Comparison of ENCODE assay signal across 14 cellular contexts in genomic region chr7:142812437-142813215, GRCh38. TPM values are rescaled to one million over a fixed set of nuclear protein-coding genes. Genes with fewer than 3 reads are reported as not detected.
A peak's percentile ranks its signal among the peaks of the same experiment; 100 is the strongest.
DNase-seq lines count a peak whose midpoint lies in the region; ATAC-seq and TF ChIP-seq lines count a peak whose summit lies in the region.
"Had no signal": no experiment of that assay in that cellular context is flagged by ENCODE, and none has a peak within 500 bp of the region (broad histone marks: within the 10 kb centered on the region; RNA-seq: fewer than 3 reads in every experiment).

No MANE protein-coding gene starts in this region.

- H3K4me3 Mint-ChIP-seq in activated T-helper 1 cell treated with anti-CD3 and anti-CD28 coated beads, Interleukin-12 subunit alpha, Interleukin-12 subunit beta, Interleukin-2, Interleukin-4 antibody, amounts not matched to agents 30 ng/mL and 10 ng/mL and 1 ng/mL, durations not matched to agents 14 hours and 24 hours and 36 hours, result peak overlapping the region; percentile 55

- H3K9me3 ChIP-seq in SK-N-SH (no peaks in the 10 kb centered on the region), trophoblast cell (ENCODE audit: insufficient read depth, low read depth, low read length) (peaks cover 1% of the 10 kb centered on the region)
- H3K9me3 ChIP-seq: MG63, tibial artery had no signal

- H4K8ac ChIP-seq in trophoblast cell (ENCODE audit: low read depth, low read length), result peak overlapping the region; percentile 17

- H3K27ac ChIP-seq in SK-N-SH (ENCODE audit: low read depth in 2 of 2, low read length in 1 of 2) (peak overlapping the region in 1 of 2 experiments; percentile 56; a peak in 2 of 4 replicates), trophoblast cell (ENCODE audit: low read depth, low read length) (peak overlapping the region; percentile 93)
- H3K27ac ChIP-seq: tibial artery had no signal

- peak overlapping the region; percentile 34 for H3K18ac ChIP-seq in trophoblast cell (ENCODE audit: low read length)

- CTCF ChIA-PET in SK-N-SH (lab: Yijun Ruan, JAX), result interaction anchor here (0.7 to 10.1 kb wide), 15 partner anchors 8 to 316 kb away, joined by 3 to 163 read pairs (median 14); partner anchors contain the start of gene EPHB6

- no peak overlapping the region for H2AK5ac ChIP-seq in trophoblast cell (ENCODE audit: low read length)

- peak overlapping the region; percentile 79 for H4K91ac ChIP-seq in trophoblast cell (ENCODE audit: low read depth, low read length)

- H3F3A ChIP-seq in SK-N-SH (replicated peaks; ENCODE audit: insufficient read depth), result peaks cover 15% of the 10 kb centered on the region

- WGBS in SK-N-SH (ENCODE audit: low lambda C conversion rate), result 48% methylated on average over 7 of the region's 7 CpGs
- no CpG with 5 or more reads among the region's 7 CpGs for WGBS in trophoblast cell (ENCODE audit: extremely low coverage, insufficient coverage, insufficient read length)

- H3K27me3 Mint-ChIP-seq in activated T-helper 1 cell treated with anti-CD3 and anti-CD28 coated beads, Interleukin-12 subunit alpha, Interleukin-12 subunit beta, Interleukin-2, Interleukin-4 antibody, amounts not matched to agents 30 ng/mL and 10 ng/mL and 1 ng/mL, durations not matched to agents 14 hours and 24 hours and 36 hours (ENCODE audit: insufficient read depth), result peaks cover 2% of the 10 kb centered on the region

- H2BK12ac ChIP-seq in trophoblast cell (ENCODE audit: low read length), result no peak overlapping the region

- H3K4me1 Mint-ChIP-seq in activated T-helper 1 cell treated with anti-CD3 and anti-CD28 coated beads, Interleukin-12 subunit alpha, Interleukin-12 subunit beta, Interleukin-2, Interleukin-4 antibody, amounts not matched to agents 30 ng/mL and 10 ng/mL and 1 ng/mL, durations not matched to agents 14 hours and 24 hours and 36 hours (ENCODE audit: low read depth), result peaks cover 69% of the 10 kb centered on the region

- H4K12ac ChIP-seq in trophoblast cell (ENCODE audit: low read depth, low read length), result no peak overlapping the region

- peak overlapping the region; percentile 10; the same call in 1 of the 2 replicates for H3K9ac ChIP-seq in SK-N-SH
- no peak overlapping the region for H3K9ac ChIP-seq in trophoblast cell (ENCODE audit: low read length)

- no peaks in the 10 kb centered on the region for H3K9me2 ChIP-seq in SK-N-SH

- H3K4me2 ChIP-seq in SK-N-SH (peak overlapping the region; percentile 38), trophoblast cell (ENCODE audit: low read length) (peak overlapping the region; percentile 35)

- TF ChIP-seq RAD21 in SK-N-SH (IDR thresholded peaks at IDR 0.05; ENCODE audit: low read length), result no peak

- H3K4ac ChIP-seq in trophoblast cell (ENCODE audit: low read depth, low read length), result no peak overlapping the region

- DNase-seq in SK-N-SH (no peak), trophoblast cell (peak; percentile 76 to 88), NCI-H446 treated with DMSO at 0.1 percent for 48 hours (lab: John Stamatoyannopoulos, UW) (no peak), midbrain (lab: John Stamatoyannopoulos, UW) (no peak), COR-L47 (lab: John Stamatoyannopoulos, UW) (no peak)
- peak; percentile 60 for DNase-seq in Jurkat, Clone E6-1 (ENCODE audit: low read depth, low spot score)
- no peak for DNase-seq in activated T-helper 1 cell treated with anti-CD3 and anti-CD28 coated beads, Interleukin-12 subunit alpha, Interleukin-12 subunit beta, Interleukin-2, Interleukin-4 antibody, amounts not matched to agents 30 ng/mL and 10 ng/mL and 1 ng/mL, durations not matched to agents 14 hours and 24 hours and 36 hours (ENCODE audit: low spot score)
- DNase-seq: DMS79; left ventricle myocardium superior; stimulated activated CD4-positive, alpha-beta T cell treated with anti-CD3 and anti-CD28 coated beads, Interleukin-4, amount 100 ng/mL, for 24 hours; tibial artery had no signal

- no peak overlapping the region for H3K14ac ChIP-seq in trophoblast cell (ENCODE audit: low read length)

- H3K23ac ChIP-seq in trophoblast cell (ENCODE audit: low read length), result no peak overlapping the region

- no peaks in the 10 kb centered on the region for H3K9me3 Mint-ChIP-seq in activated T-helper 1 cell treated with anti-CD3 and anti-CD28 coated beads, Interleukin-12 subunit alpha, Interleukin-12 subunit beta, Interleukin-2, Interleukin-4 antibody, amounts not matched to agents 30 ng/mL and 10 ng/mL and 1 ng/mL, durations not matched to agents 14 hours and 24 hours and 36 hours

- H4K20me1 ChIP-seq in SK-N-SH (ENCODE audit: insufficient read depth), result no peaks in the 10 kb centered on the region

- TF ChIP-seq EP300 in SK-N-SH (IDR thresholded peaks at IDR 0.05; ENCODE audit: borderline replicate concordance in 1 of 2, low read depth in 1 of 2, low read length in 1 of 2), result no peak

- H2BK5ac ChIP-seq in trophoblast cell (ENCODE audit: low read depth, low read length, poor library complexity), result peak overlapping the region; percentile 91

- H3K4me3 ChIP-seq in SK-N-SH (ENCODE audit: low read depth in 2 of 2, low read length in 1 of 2) (no peak overlapping the region), trophoblast cell (ENCODE audit: low read depth, low read length) (no peak overlapping the region)
- H3K4me3 ChIP-seq in Jurkat, Clone E6-1 (ENCODE audit: low read length), result no peak overlapping the region
- H3K4me3 ChIP-seq: MG63, tibial artery had no signal

- ATAC-seq in SK-N-SH treated with all-trans-retinoic acid at 6 μM for 48 hours, result no peak
- ATAC-seq: left ventricle myocardium superior had no signal

- POLR2A ChIA-PET in SK-N-SH (lab: Yijun Ruan, JAX), result no interaction called here

- H2AFZ ChIP-seq in SK-N-SH (ENCODE audit: low read depth), result no peak overlapping the region; the same call in 1 of the 2 replicates
- H2AFZ ChIP-seq in trophoblast cell (ENCODE audit: insufficient read depth, low read length, poor library complexity), result no peak overlapping the region

- H3K4me1 ChIP-seq in SK-N-SH (ENCODE audit: control insufficient read depth in 1 of 2, insufficient read depth in 2 of 2, low read depth in 1 of 2, low read length in 1 of 2), result peaks cover 26 to 33% of the 10 kb centered on the region in 2 experiments
- H3K4me1 ChIP-seq in trophoblast cell (ENCODE audit: control insufficient read depth in 1 of 2, insufficient read depth in 2 of 2, low read length in 2 of 2), result peaks cover 16 to 32% of the 10 kb centered on the region in 2 experiments
- H3K4me1 ChIP-seq: tibial artery had no signal

- no peaks in the 10 kb centered on the region for H3K36me3 Mint-ChIP-seq in activated T-helper 1 cell treated with anti-CD3 and anti-CD28 coated beads, Interleukin-12 subunit alpha, Interleukin-12 subunit beta, Interleukin-2, Interleukin-4 antibody, amounts not matched to agents 30 ng/mL and 10 ng/mL and 1 ng/mL, durations not matched to agents 14 hours and 24 hours and 36 hours (ENCODE audit: low read depth)

- H3K36me3 ChIP-seq in SK-N-SH (replicated peaks in 1 of 2; ENCODE audit: control insufficient read depth in 1 of 2, insufficient read depth in 2 of 2, low read length in 1 of 2) (no peaks in the 10 kb centered on the region), trophoblast cell (ENCODE audit: control insufficient read depth in 1 of 2, insufficient read depth in 2 of 2, low read length in 2 of 2) (no peaks in the 10 kb centered on the region)
- H3K36me3 ChIP-seq: MG63, tibial artery had no signal

- H3K27me3 ChIP-seq in SK-N-SH (ENCODE audit: insufficient read depth) (peaks cover 10% of the 10 kb centered on the region; the same call in 1 of the 2 replicates), trophoblast cell (ENCODE audit: insufficient read depth, low read length) (no peaks in the 10 kb centered on the region)

- H2BK120ac ChIP-seq in trophoblast cell (ENCODE audit: insufficient read depth, low read length, poor library complexity), result peak overlapping the region; percentile 93

- TF ChIP-seq CTCF in SK-N-SH (IDR thresholded peaks at IDR 0.05), result no peak

- intact Hi-C loops in activated T-helper 1 cell treated with anti-CD3 and anti-CD28 coated beads, Interleukin-12 subunit alpha, Interleukin-12 subunit beta, Interleukin-2, Interleukin-4 antibody, amounts not matched to agents 30 ng/mL and 10 ng/mL and 1 ng/mL, durations not matched to agents 14 hours and 24 hours and 36 hours (cut with micrococcal nuclease), result loop anchor here (2.0 to 10.0 kb wide), 2 partner anchors 510 to 838 kb away; partner anchors contain the start of gene TAS2R38

- peaks cover 10% of the 10 kb centered on the region for H3K79me1 ChIP-seq in trophoblast cell (ENCODE audit: low read length)

- H3K27ac Mint-ChIP-seq in activated T-helper 1 cell treated with anti-CD3 and anti-CD28 coated beads, Interleukin-12 subunit alpha, Interleukin-12 subunit beta, Interleukin-2, Interleukin-4 antibody, amounts not matched to agents 30 ng/mL and 10 ng/mL and 1 ng/mL, durations not matched to agents 14 hours and 24 hours and 36 hours, result peak overlapping the region; percentile 53

- H3K79me2 ChIP-seq in SK-N-SH (ENCODE audit: insufficient read depth), result no peaks in the 10 kb centered on the region
- H3K79me2 ChIP-seq in trophoblast cell (ENCODE audit: control insufficient read depth, insufficient read depth, low read length, poor library complexity), result no peaks in the 10 kb centered on the region

TF ChIP-seq in SK-N-SH, 30 proteins besides CTCF, POLR2A, EP300 and RAD21 (continues in another document):
- TF ChIP-seq FOXM1 (IDR thresholded peaks at IDR 0.05; ENCODE audit: low read depth), result no peak
- no peak for TF ChIP-seq SMC3 (IDR thresholded peaks at IDR 0.05; ENCODE audit: low read depth, low read length)

RNA-seq across cellular contexts. Expression of gene PRSS2, which starts 41.9 kb away (rescaled TPM):
- polyA plus RNA-seq in SK-N-SH (2012; rRNA removed), result not detected in 2 replicates
- polyA plus RNA-seq in SK-N-SH (2012; cell fraction: cytosol; rRNA removed), result not detected in 2 replicates
- not detected in 2 replicates for polyA plus RNA-seq in SK-N-SH (2012; cell fraction: nucleus; rRNA removed)
- not detected for polyA plus RNA-seq in Jurkat, Clone E6-1 (2012; ENCODE audit: insufficient read depth, insufficient read length)
- total RNA-seq in activated T-helper 1 cell treated with anti-CD3 and anti-CD28 coated beads, Interleukin-12 subunit alpha, Interleukin-12 subunit beta, Interleukin-2, Interleukin-4 antibody, amounts not matched to agents 30 ng/mL and 10 ng/mL and 1 ng/mL, durations not matched to agents 14 hours and 24 hours and 36 hours, result not detected in 2 replicates
- polyA plus RNA-seq in trophoblast cell (2013), result not detected in 2 replicates
- total RNA-seq: fibroblast of villous mesenchyme, left ventricle myocardium superior had no signal

RNA-seq across cellular contexts. Expression of gene EPHB6, which starts 42.2 kb away (rescaled TPM):
- 1.2 and 1.8 TPM in 2 replicates for polyA plus RNA-seq in SK-N-SH (2012; rRNA removed)
- 1.1 and 1.2 TPM in 2 replicates for polyA plus RNA-seq in SK-N-SH (2012; cell fraction: cytosol; rRNA removed)
- polyA plus RNA-seq in SK-N-SH (2012; cell fraction: nucleus; rRNA removed), result 4.0 and 4.7 TPM in 2 replicates
- 34.2 TPM for polyA plus RNA-seq in Jurkat, Clone E6-1 (2012; ENCODE audit: insufficient read depth, insufficient read length)
- total RNA-seq in activated T-helper 1 cell treated with anti-CD3 and anti-CD28 coated beads, Interleukin-12 subunit alpha, Interleukin-12 subunit beta, Interleukin-2, Interleukin-4 antibody, amounts not matched to agents 30 ng/mL and 10 ng/mL and 1 ng/mL, durations not matched to agents 14 hours and 24 hours and 36 hours, result 5.6 and 6.0 TPM in 2 replicates
- polyA plus RNA-seq in trophoblast cell (2013), result 21.5 and 25.0 TPM in 2 replicates

Comparison
In these comparisons a context has a peak if more than half of its experiments do, and no peak if none do; other contexts are left out.
1. DNase-seq: peak in Jurkat, Clone E6-1 (single experiment) and trophoblast cell (2 of 2); none in SK-N-SH (single experiment), activated T-helper 1 cell treated with anti-CD3 and anti-CD28 coated beads, Interleukin-12 subunit alpha, Interleukin-12 subunit beta, Interleukin-2, Interleukin-4 antibody, amounts not matched to agents 30 ng/mL and 10 ng/mL and 1 ng/mL, durations not matched to agents 14 hours and 24 hours and 36 hours (single experiment), NCI-H446 treated with DMSO at 0.1 percent for 48 hours (single experiment), midbrain (single experiment) and COR-L47 (single experiment).